17 cellular contexts compared by ENCODE assay signal in genomic region chr14:55689971-55690871, GRCh38.
DNase-seq lines count a peak whose midpoint lies in the region; ATAC-seq, FAIRE-seq and TF ChIP-seq lines count a peak whose summit lies in the region.
"Had no signal": no experiment of that assay in that cellular context is flagged by ENCODE, and none has a peak within 500 bp of the region (broad histone marks: within the 10 kb centered on the region; RNA-seq: fewer than 3 reads in every experiment).

No MANE protein-coding gene starts in this region.

- H3K36me3 Mint-ChIP-seq in HFFc6 (ENCODE audit: low read depth) (peaks cover 24% of the 10 kb centered on the region), glutamatergic neuron (ENCODE audit: unreplicated experiment) (no peaks in the 10 kb centered on the region)

- no TSS peak for BruUV-seq in PC-3 (replicated peaks; lab: Mats Ljungman, UMichigan)
- no TSS peak for BruUV-seq in OCI-LY7 (replicated peaks; lab: Mats Ljungman, UMichigan)

- H3K27ac ChIP-seq in PC-3 (ENCODE audit: low read length) (peak overlapping the region; percentile 51), OCI-LY7 (ENCODE audit: low read depth, low read length, poor library complexity, severe bottlenecking) (no peak overlapping the region), testis (no peak overlapping the region)
- H3K27ac ChIP-seq: coronary artery, stomach, vagina had no signal

- H3K27me3 ChIP-seq in PC-3 (ENCODE audit: low read length) = no peaks in the 10 kb centered on the region
- no peaks in the 10 kb centered on the region for H3K27me3 ChIP-seq in testis
- H3K27me3 ChIP-seq: stomach, vagina had no signal

- TF ChIP-seq CTCF in D721Med (IDR thresholded peaks at IDR 0.05; ENCODE audit: insufficient read depth, missing control alignments) = no peak
- TF ChIP-seq CTCF in HFFc6 (IDR thresholded peaks at IDR 0.05) = no peak
- TF ChIP-seq CTCF in PC-3 (conservative IDR thresholded peaks at IDR 0.05; ENCODE audit: low read depth, low read length) = no peak
- TF ChIP-seq CTCF in glutamatergic neuron (IDR thresholded peaks at IDR 0.05; ENCODE audit: partially characterized antibody, unreplicated experiment) = no peak
- TF ChIP-seq CTCF in OCI-LY7 (conservative IDR thresholded peaks at IDR 0.05; ENCODE audit: low read length) = no peak
- no peak for TF ChIP-seq CTCF in foreskin fibroblast (IDR thresholded peaks at IDR 0.05; ENCODE audit: low read depth, low read length)
- TF ChIP-seq CTCF in testis (IDR thresholded peaks at IDR 0.05) = no peak

- DNase-seq in D721Med (ENCODE audit: insufficient read length, low spot score) = no peak
- peak; percentile 19 for DNase-seq in HFFc6
- DNase-seq in PC-3 = peak; percentile 83
- no peak for DNase-seq in glutamatergic neuron
- no peak for DNase-seq in OCI-LY7 (ENCODE audit: low spot score)
- no peak for DNase-seq in T-helper 9 cell
- DNase-seq in foreskin fibroblast = no peak
- DNase-seq in testis = no peak
- DNase-seq: activated naive CD4-positive, alpha-beta T cell; GDM1; NK-92 treated with Interleukin-12 subunit alpha and Interleukin-12 subunit beta, amount 100 ng/mL, for 24 hours; SHP77; stomach; T-helper 17 cell had no signal

- H3K4me2 ChIP-seq in PC-3 (ENCODE audit: low read length) (peak overlapping the region; percentile 46), OCI-LY7 (ENCODE audit: low read length) (no peak overlapping the region)

- H3K4me3 Mint-ChIP-seq in HFFc6 (peak overlapping the region; percentile 53), glutamatergic neuron (ENCODE audit: unreplicated experiment) (peak overlapping the region; percentile 63)
- H3K4me3 Mint-ChIP-seq: memory B cell, T-helper 17 cell had no signal

- peak; percentile 44 for FAIRE-seq in D721Med (lab: Jason Lieb, UNC)

- H3K79me2 ChIP-seq in PC-3 (ENCODE audit: low read length) (no peaks in the 10 kb centered on the region), OCI-LY7 (ENCODE audit: insufficient read depth, low read depth, low read length) (no peaks in the 10 kb centered on the region)

- intact Hi-C loops in PC-3 (cut with micrococcal nuclease) (loop anchor here (2.0 to 5.0 kb wide), 2 partner anchors 243 to 782 kb away; no protein-coding TSS in a partner anchor), OCI-LY7 (cut with micrococcal nuclease; ENCODE audit: unreplicated experiment) (no loop called here), testis (cut with DNase I; ENCODE audit: low total_unique reads) (no loop called here)

- H3K36me3 ChIP-seq in PC-3 (ENCODE audit: low read depth, low read length) = peaks cover 14% of the 10 kb centered on the region; the same call in 1 of the 2 replicates
- H3K36me3 ChIP-seq in OCI-LY7 (ENCODE audit: insufficient read depth, low read length) = peaks cover 13% of the 10 kb centered on the region
- H3K36me3 ChIP-seq in testis (ENCODE audit: low read depth, missing control alignments) = no peaks in the 10 kb centered on the region

- CTCF ChIA-PET in PC-3 (lab: Charles Lee) = interaction anchor here (0.7 to 1.8 kb wide), 5 partner anchors 17 to 784 kb away, joined by 3 to 8 read pairs (median 4); no protein-coding TSS in a partner anchor
- CTCF ChIA-PET in OCI-LY7 (lab: Charles Lee; ENCODE audit: unreplicated experiment) = no interaction called here

- TF ChIP-seq POLR2A in testis (IDR thresholded peaks at IDR 0.05) = no peak

- peak; percentile 73 for ATAC-seq in PC-3
- ATAC-seq: T-helper 17 cell had no signal

- H3K9me3 ChIP-seq in PC-3 (ENCODE audit: low read length) (no peaks in the 10 kb centered on the region), OCI-LY7 (ENCODE audit: low read length) (no peaks in the 10 kb centered on the region), testis (no peaks in the 10 kb centered on the region)
- H3K9me3 ChIP-seq: stomach, vagina had no signal

- H3K4me1 ChIP-seq in PC-3 (ENCODE audit: insufficient read depth, low read length) = peaks cover 47% of the 10 kb centered on the region
- no peaks in the 10 kb centered on the region for H3K4me1 ChIP-seq in OCI-LY7 (ENCODE audit: insufficient read depth, low read length, poor library complexity, severe bottlenecking)
- no peaks in the 10 kb centered on the region for H3K4me1 ChIP-seq in testis
- H3K4me1 ChIP-seq: stomach, vagina had no signal

- H3K4me3 ChIP-seq in PC-3 (ENCODE audit: low read length) = peak overlapping the region; percentile 7; the same call in 1 of the 2 replicates
- H3K4me3 ChIP-seq in OCI-LY7 (ENCODE audit: low read depth, low read length, poor library complexity, severe bottlenecking) = no peak overlapping the region
- no peak overlapping the region for H3K4me3 ChIP-seq in foreskin fibroblast (ENCODE audit: low read depth in 1 of 2, low read length in 2 of 2)
- no peak overlapping the region for H3K4me3 ChIP-seq in testis
- H3K4me3 ChIP-seq: coronary artery, stomach, vagina had no signal

- H4K20me1 ChIP-seq in PC-3 (ENCODE audit: low read length) (no peaks in the 10 kb centered on the region), OCI-LY7 (ENCODE audit: insufficient read depth, low read length) (no peaks in the 10 kb centered on the region)

- no peak overlapping the region for H3K9ac ChIP-seq in PC-3 (ENCODE audit: low read length)

- peaks cover 49% of the 10 kb centered on the region for H3K4me1 Mint-ChIP-seq in HFFc6 (ENCODE audit: low read depth)
- H3K4me1 Mint-ChIP-seq in glutamatergic neuron (ENCODE audit: low read depth, unreplicated experiment) = peaks cover 19% of the 10 kb centered on the region

- H3K9me3 Mint-ChIP-seq in HFFc6 (no peaks in the 10 kb centered on the region), glutamatergic neuron (ENCODE audit: unreplicated experiment) (no peaks in the 10 kb centered on the region)
- H3K9me3 Mint-ChIP-seq: memory B cell had no signal

- peaks cover 8% of the 10 kb centered on the region for H3F3A ChIP-seq in PC-3 (ENCODE audit: low read length, unreplicated experiment)

- peaks cover 4% of the 10 kb centered on the region for H3K27me3 Mint-ChIP-seq in HFFc6 (ENCODE audit: insufficient read depth)
- no peaks in the 10 kb centered on the region for H3K27me3 Mint-ChIP-seq in glutamatergic neuron (ENCODE audit: unreplicated experiment)
- H3K27me3 Mint-ChIP-seq: memory B cell, T-helper 17 cell had no signal

- H2AFZ ChIP-seq in PC-3 (ENCODE audit: low read length) (no peak overlapping the region), OCI-LY7 (ENCODE audit: low read length) (no peak overlapping the region)

- H3K27ac Mint-ChIP-seq in HFFc6 (peak overlapping the region; percentile 64), glutamatergic neuron (ENCODE audit: unreplicated experiment) (no peak overlapping the region)
- H3K27ac Mint-ChIP-seq: memory B cell, T-helper 17 cell had no signal

- H3K9me2 ChIP-seq in PC-3 (replicated peaks; ENCODE audit: low read length) (no peaks in the 10 kb centered on the region), OCI-LY7 (ENCODE audit: insufficient read depth, low read length) (no peaks in the 10 kb centered on the region)

- 83 to 89% methylated on average over 5 of the region's 5 CpGs for WGBS in testis, 2 donors

- POLR2A ChIA-PET in PC-3 (lab: Charles Lee; ENCODE audit: unreplicated experiment) = interaction anchor here (0.5 to 0.6 kb wide), 4 partner anchors 14 to 603 kb away, joined by 3 to 5 read pairs (median 4); no protein-coding TSS in a partner anchor
- POLR2A ChIA-PET in OCI-LY7 (lab: Charles Lee) = no interaction called here

Comparison
In these comparisons a context has a peak if more than half of its experiments do, and no peak if none do; other contexts are left out.
1. DNase-seq: peak in HFFc6 (single experiment) and PC-3 (single experiment); none in D721Med (single experiment), glutamatergic neuron (single experiment), OCI-LY7 (single experiment), T-helper 9 cell (single experiment), foreskin fibroblast (0 of 2) and testis (single experiment).